ENCODE assay signal across 18 cellular contexts in the genomic region with DNA sequence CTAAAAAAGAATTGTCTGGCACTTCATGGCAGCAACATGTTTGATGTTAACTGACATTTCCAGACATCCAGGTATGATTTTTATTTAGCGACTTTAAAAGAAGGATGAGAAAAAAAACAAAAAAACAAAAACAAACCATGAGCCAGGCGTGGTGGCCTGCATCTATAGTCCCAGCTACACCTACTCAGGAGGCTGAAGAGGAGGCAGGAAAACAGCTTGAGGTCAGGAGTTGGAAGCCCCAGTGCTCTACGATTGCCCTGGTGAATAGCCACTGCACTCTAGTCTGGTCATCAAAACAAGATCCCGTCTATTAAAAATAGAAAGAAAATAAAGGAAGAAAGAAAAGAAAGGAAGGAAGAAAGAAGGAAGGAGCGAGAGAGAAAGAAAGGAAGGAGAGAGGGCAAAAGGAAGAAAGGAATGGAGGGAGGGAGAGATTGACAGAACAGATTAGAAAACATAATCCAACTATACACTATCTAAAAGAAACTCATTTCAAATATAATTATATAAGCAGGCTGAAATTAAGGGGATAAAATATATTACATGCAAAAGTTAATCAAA.
DNase-seq lines count a peak whose midpoint lies in the region; ATAC-seq and TF ChIP-seq lines count a peak whose summit lies in the region.
"Had no signal": no experiment of that assay in that cellular context is flagged by ENCODE, and none has a peak within 500 bp of the region (broad histone marks: within the 10 kb centered on the region; RNA-seq: fewer than 3 reads in every experiment).

No MANE protein-coding gene starts in this region.

- peaks cover 8% of the 10 kb centered on the region for H3K4me1 Mint-ChIP-seq in activated CD8-positive, alpha-beta memory T cell treated with anti-CD3 and anti-CD28 coated beads, Interleukin-2, amount 10 ng/mL, durations not matched to agents 7 days and 5 days
- H3K4me1 Mint-ChIP-seq in activated CD8-positive, alpha-beta T cell treated with anti-CD3 and anti-CD28 coated beads, Interleukin-2, amount 10 ng/mL, durations not matched to agents 7 days and 5 days (ENCODE audit: low read depth), result peaks cover 22% of the 10 kb centered on the region
- peaks cover 60% of the 10 kb centered on the region for H3K4me1 Mint-ChIP-seq in nephron progenitor cell

- H3K27ac Mint-ChIP-seq in activated CD8-positive, alpha-beta memory T cell treated with anti-CD3 and anti-CD28 coated beads, Interleukin-2, amount 10 ng/mL, durations not matched to agents 7 days and 5 days, result no peak overlapping the region
- H3K27ac Mint-ChIP-seq in activated CD8-positive, alpha-beta T cell treated with anti-CD3 and anti-CD28 coated beads, Interleukin-2, amount 10 ng/mL, durations not matched to agents 7 days and 5 days, result no peak overlapping the region
- H3K27ac Mint-ChIP-seq in nephron progenitor cell, result no peak overlapping the region
- H3K27ac Mint-ChIP-seq: activated CD4-positive, alpha-beta T cell treated with anti-CD3 and anti-CD28 coated beads for 36 hours had no signal

- peaks cover 83% of the 10 kb centered on the region for H3K27me3 Mint-ChIP-seq in activated CD8-positive, alpha-beta memory T cell treated with anti-CD3 and anti-CD28 coated beads, Interleukin-2, amount 10 ng/mL, durations not matched to agents 7 days and 5 days
- H3K27me3 Mint-ChIP-seq in activated CD8-positive, alpha-beta T cell treated with anti-CD3 and anti-CD28 coated beads, Interleukin-2, amount 10 ng/mL, durations not matched to agents 7 days and 5 days (ENCODE audit: low read depth), result peaks cover 75% of the 10 kb centered on the region
- peaks cover 92% of the 10 kb centered on the region for H3K27me3 Mint-ChIP-seq in nephron progenitor cell (ENCODE audit: low read depth, poor library complexity)

- H3K36me3 Mint-ChIP-seq in activated CD8-positive, alpha-beta memory T cell treated with anti-CD3 and anti-CD28 coated beads, Interleukin-2, amount 10 ng/mL, durations not matched to agents 7 days and 5 days, result peaks cover 9% of the 10 kb centered on the region
- peaks cover 25% of the 10 kb centered on the region for H3K36me3 Mint-ChIP-seq in activated CD8-positive, alpha-beta T cell treated with anti-CD3 and anti-CD28 coated beads, Interleukin-2, amount 10 ng/mL, durations not matched to agents 7 days and 5 days (ENCODE audit: low read depth)
- peaks cover 8% of the 10 kb centered on the region for H3K36me3 Mint-ChIP-seq in nephron progenitor cell (ENCODE audit: low read depth)

- POLR2A ChIA-PET in activated CD8-positive, alpha-beta T cell treated with anti-CD3 and anti-CD28 coated beads, Interleukin-2, amount 10 ng/mL, durations not matched to agents 7 days and 5 days (lab: Charles Lee), result no interaction called here

- no peaks in the 10 kb centered on the region for H3K9me3 Mint-ChIP-seq in activated CD8-positive, alpha-beta memory T cell treated with anti-CD3 and anti-CD28 coated beads, Interleukin-2, amount 10 ng/mL, durations not matched to agents 7 days and 5 days (ENCODE audit: low read depth)
- peaks cover 8% of the 10 kb centered on the region for H3K9me3 Mint-ChIP-seq in activated CD8-positive, alpha-beta T cell treated with anti-CD3 and anti-CD28 coated beads, Interleukin-2, amount 10 ng/mL, durations not matched to agents 7 days and 5 days (ENCODE audit: insufficient read depth)
- H3K9me3 Mint-ChIP-seq in nephron progenitor cell, result peaks cover 18% of the 10 kb centered on the region

- no peak for ATAC-seq in activated CD8-positive, alpha-beta memory T cell treated with anti-CD3 and anti-CD28 coated beads, Interleukin-2, amount 10 ng/mL, durations not matched to agents 7 days and 5 days
- peak; percentile 21 for ATAC-seq in HG03066 (IDR thresholded peaks at IDR 0.05; ENCODE audit: low read depth, unreplicated experiment)
- ATAC-seq in activated CD8-positive, alpha-beta T cell treated with anti-CD3 and anti-CD28 coated beads, Interleukin-2, amount 10 ng/mL, durations not matched to agents 7 days and 5 days, result no peak
- ATAC-seq in HG02884 (IDR thresholded peaks at IDR 0.05; ENCODE audit: unreplicated experiment), result no peak
- ATAC-seq: activated CD4-positive, alpha-beta T cell treated with anti-CD3 and anti-CD28 coated beads for 36 hours; foreskin keratinocyte had no signal

- CTCF ChIA-PET in activated CD8-positive, alpha-beta memory T cell treated with anti-CD3 and anti-CD28 coated beads, Interleukin-2, amount 10 ng/mL, durations not matched to agents 7 days and 5 days (lab: Charles Lee), result interaction anchor here (0.9 kb wide), 1 partner anchor 14 kb away, joined by 3 read pairs; no protein-coding TSS in a partner anchor
- CTCF ChIA-PET in activated CD8-positive, alpha-beta T cell treated with anti-CD3 and anti-CD28 coated beads, Interleukin-2, amount 10 ng/mL, durations not matched to agents 7 days and 5 days (lab: Charles Lee), result no interaction called here

- H3K4me3 Mint-ChIP-seq in activated CD8-positive, alpha-beta memory T cell treated with anti-CD3 and anti-CD28 coated beads, Interleukin-2, amount 10 ng/mL, durations not matched to agents 7 days and 5 days, result peak overlapping the region; percentile 47
- H3K4me3 Mint-ChIP-seq in activated CD8-positive, alpha-beta T cell treated with anti-CD3 and anti-CD28 coated beads, Interleukin-2, amount 10 ng/mL, durations not matched to agents 7 days and 5 days, result peak overlapping the region; percentile 58
- peak overlapping the region; percentile 9 for H3K4me3 Mint-ChIP-seq in nephron progenitor cell
- H3K4me3 Mint-ChIP-seq: activated CD4-positive, alpha-beta T cell treated with anti-CD3 and anti-CD28 coated beads for 36 hours had no signal

- no peak for DNase-seq in activated CD8-positive, alpha-beta memory T cell treated with anti-CD3 and anti-CD28 coated beads, Interleukin-2, amount 10 ng/mL, durations not matched to agents 7 days and 5 days
- DNase-seq in activated CD8-positive, alpha-beta memory T cell treated with anti-CD3 and anti-CD28 coated beads, Interleukin-2, amount 50 U/mL, for 4 hours, result no peak
- DNase-seq in activated CD8-positive, alpha-beta T cell treated with anti-CD3 and anti-CD28 coated beads, Interleukin-2, amount 10 ng/mL, durations not matched to agents 7 days and 5 days, result no peak
- no peak for DNase-seq in nephron progenitor cell
- no peak for DNase-seq in central memory CD4-positive, alpha-beta T cell
- no peak for DNase-seq in stimulated activated CD4-positive, alpha-beta T cell treated with anti-CD3 and anti-CD28 coated beads, Interleukin-4, amount 100 ng/mL, for 1 hour
- DNase-seq: activated CD4-positive, alpha-beta T cell treated with anti-CD3 and anti-CD28 coated beads for 36 hours; activated T-cell treated with anti-CD3 and anti-CD28 coated beads, Interleukin-2, amount 50 U/mL, for 48 hours; amygdala; foreskin keratinocyte; GDM1; left ventricle myocardium inferior; MG63; NCI-H2029 treated with DMSO at 0.1 percent for 48 hours; NCI-H526; T-helper 9 cell had no signal

- no peak for TF ChIP-seq CTCF in nephron progenitor cell (IDR thresholded peaks at IDR 0.05)
